In the genomic region with DNA sequence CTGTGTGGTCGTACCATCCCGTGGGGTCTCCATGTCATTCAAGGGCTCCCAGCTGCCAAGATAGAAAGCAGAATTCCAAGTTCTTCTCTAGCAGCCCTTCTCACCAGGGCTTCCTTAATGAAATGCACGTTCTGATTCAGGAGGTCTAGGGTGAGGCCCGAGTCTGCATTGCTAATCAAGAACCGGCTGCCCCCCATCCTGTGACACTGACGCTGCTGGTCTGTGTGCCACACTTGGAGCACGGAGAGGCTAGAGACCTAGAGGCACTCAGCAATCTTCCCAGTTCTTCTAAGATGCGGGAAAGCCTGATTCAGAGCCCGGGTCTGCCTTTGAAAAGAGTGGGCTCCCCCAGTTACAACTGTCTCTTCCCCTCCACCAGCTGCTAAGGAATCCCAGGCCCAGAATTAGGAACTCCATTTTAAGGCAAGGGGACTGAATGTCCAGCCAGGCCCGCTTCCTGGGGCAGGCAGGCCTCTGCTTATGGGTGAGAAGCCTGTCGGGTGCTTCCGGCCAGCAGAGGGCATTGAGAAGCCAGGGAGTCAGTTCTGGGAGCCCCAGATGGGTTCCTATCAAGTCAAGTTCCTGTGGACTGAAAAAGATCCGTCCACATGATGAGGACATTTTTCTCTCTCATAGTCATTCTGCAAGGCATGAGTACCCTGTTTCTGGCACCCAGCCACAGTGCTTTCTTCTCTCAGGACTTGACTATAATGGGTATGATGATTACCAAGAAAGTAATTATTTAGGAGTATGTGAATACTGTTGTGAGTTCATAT, we compare ENCODE assay signal across 8 cellular contexts.
A peak's percentile ranks its signal among the peaks of the same experiment; 100 is the strongest.
DNase-seq lines count a peak whose midpoint lies in the region; ATAC-seq, FAIRE-seq and TF ChIP-seq lines count a peak whose summit lies in the region.

No MANE protein-coding gene starts in this region.

- no peaks in the 10 kb centered on the region for H4K20me1 ChIP-seq in H1 (replicated peaks in 1 of 2; ENCODE audit: control insufficient read depth in 1 of 2, insufficient read depth in 2 of 2, low read length in 2 of 2)

- peaks cover 0 to 7% (median under 1%) of the 10 kb centered on the region in 4 experiments; a peak in 2 of 7 replicates for H3K4me1 ChIP-seq in H1 (replicated peaks in 1 of 4; ENCODE audit: control insufficient read depth in 3 of 4, insufficient read depth in 4 of 4, low read length in 3 of 4)
- H3K4me1 ChIP-seq in lung (ENCODE audit: control insufficient read depth in 2 of 2, insufficient read depth in 2 of 2, low read length in 2 of 2), result peaks cover 0 to 1% of the 10 kb centered on the region in 2 donors

- no peak overlapping the region for H4K5ac ChIP-seq in H1 (ENCODE audit: insufficient read length, low read depth, low read length)

- TF ChIP-seq CTCF in H1 (IDR thresholded peaks at IDR 0.05; ENCODE audit: control extremely low read depth in 1 of 3, insufficient read depth in 1 of 3, low read depth in 1 of 3, low read length in 3 of 3) (peak; percentile 55 to 70 (median 59)), lung (IDR thresholded peaks at IDR 0.05; ENCODE audit: control extremely low read depth, extremely low read depth) (peak; percentile 13), GM13977 (IDR thresholded peaks at IDR 0.05; ENCODE audit: extremely low read depth, insufficient read depth, missing control alignments) (no peak)

- no peak overlapping the region for H2BK120ac ChIP-seq in H1 (replicated peaks; ENCODE audit: low read depth, low read length)

- H3K23me2 ChIP-seq in H1 (ENCODE audit: low read depth, low read length), result no peaks in the 10 kb centered on the region; the same call in 1 of the 2 replicates

- DNase-seq in NCI-H2171 treated with DMSO at 0.1 percent for 48 hours (lab: John Stamatoyannopoulos, UW) (peak; percentile 49), NCI-H2171 (lab: John Stamatoyannopoulos, UW) (no peak), NCI-H82 treated with DMSO at 0.1 percent for 48 hours (lab: John Stamatoyannopoulos, UW; ENCODE audit: unreplicated experiment) (peak; percentile 34), H1 (ENCODE audit: low read depth in 1 of 2, low spot score in 2 of 2) (peak; percentile 34 to 64), lung (ENCODE audit: low spot score) (peak; percentile 65), GM13977 (ENCODE audit: low spot score) (no peak), NCI-H2227 (lab: John Stamatoyannopoulos, UW; ENCODE audit: unreplicated experiment) (no peak)
- no peak for DNase-seq in stimulated activated CD4-positive, alpha-beta T cell treated with anti-CD3 and anti-CD28 coated beads, Interleukin-4, amount 100 ng/mL, for 1 hour

- no peak for TF ChIP-seq POLR2A in H1 (IDR thresholded peaks at IDR 0.05; ENCODE audit: control extremely low read depth in 1 of 2, low read depth in 2 of 2, low read length in 2 of 2)

- H3K9me3 ChIP-seq in H1 (ENCODE audit: insufficient read depth in 2 of 2, low read depth in 1 of 2, low read length in 1 of 2), result peaks cover 0 to 15% of the 10 kb centered on the region in 2 experiments; a peak in 2 of 4 replicates
- H3K9me3 ChIP-seq in lung (ENCODE audit: control insufficient read depth in 2 of 2, insufficient read depth in 1 of 2, low read length in 1 of 2), result no peaks in the 10 kb centered on the region

- no peak overlapping the region for H3K56ac ChIP-seq in H1 (replicated peaks; ENCODE audit: insufficient read length, low read depth, low read length)

- H3K9ac ChIP-seq in H1 (replicated peaks in 1 of 4; ENCODE audit: extremely low read depth in 1 of 4, low read depth in 3 of 4, low read length in 3 of 4), result no peak overlapping the region

- POLR2A ChIA-PET in H1 (lab: Charles Lee; ENCODE audit: partially characterized antibody), result no interaction called here

- CTCF ChIA-PET in H1 (lab: Charles Lee; ENCODE audit: partially characterized antibody), result interaction anchor here (1.0 to 2.4 kb wide), 4 partner anchors 25 to 198 kb away, joined by 3 to 8 read pairs (median 6); no protein-coding TSS in a partner anchor

- H2BK5ac ChIP-seq in H1 (ENCODE audit: low read depth, low read length), result no peak overlapping the region

- no peak for FAIRE-seq in H1 (lab: Jason Lieb, UNC)

- no peak overlapping the region for H2BK12ac ChIP-seq in H1 (ENCODE audit: low read depth, low read length)

- H3K27me3 ChIP-seq in H1 (replicated peaks in 1 of 4; ENCODE audit: control insufficient read depth in 3 of 4, extremely low read depth in 1 of 4, insufficient read depth in 3 of 4, low read length in 3 of 4) (no peaks in the 10 kb centered on the region), lung (ENCODE audit: control insufficient read depth, insufficient read depth) (no peaks in the 10 kb centered on the region)

- H3K4ac ChIP-seq in H1 (replicated peaks; ENCODE audit: insufficient read length, low read depth, low read length), result no peak overlapping the region

- H3K4me3 ChIP-seq in H1 (ENCODE audit: extremely low read depth in 1 of 4, insufficient read depth in 2 of 4, low read depth in 3 of 4, low read length in 4 of 4), result no peak overlapping the region
- H3K4me3 ChIP-seq in lung, result no peak overlapping the region

- no peaks in the 10 kb centered on the region for H3K79me2 ChIP-seq in H1 (ENCODE audit: control insufficient read depth in 1 of 2, insufficient read depth in 2 of 2, low read length in 2 of 2)

- H3K23ac ChIP-seq in H1 (ENCODE audit: insufficient read length), result no peak overlapping the region

- H2AFZ ChIP-seq in H1 (ENCODE audit: low read length), result peak overlapping the region; percentile 41

- peak; percentile 60 for ATAC-seq in lung (ENCODE audit: insufficient read depth, low FRiP score)

- no peak overlapping the region for H3K4me2 ChIP-seq in H1 (ENCODE audit: insufficient read depth in 1 of 2, low read depth in 2 of 2, low read length in 2 of 2)

- TF ChIP-seq RAD21 in H1 (IDR thresholded peaks at IDR 0.05 in 1 of 2, conservative IDR thresholded peaks at IDR 0.05 in 1 of 2; ENCODE audit: low read depth in 2 of 2, low read length in 2 of 2), result peak; percentile 54 to 61

- H3K36me3 ChIP-seq in H1 (ENCODE audit: control insufficient read depth in 2 of 4, insufficient read depth in 4 of 4, low read length in 3 of 4) (peaks cover 0 to 7% (median 0%) of the 10 kb centered on the region in 4 experiments; a peak in 2 of 8 replicates), lung (ENCODE audit: control insufficient read depth in 2 of 2, insufficient read depth in 2 of 2, low read length in 2 of 2) (no peaks in the 10 kb centered on the region)

- H3K27ac ChIP-seq in H1 (ENCODE audit: low read depth, low read length) (no peak overlapping the region), lung (ENCODE audit: low read depth in 1 of 2, low read length in 1 of 2) (no peak overlapping the region)

- 71% methylated on average over 13 of the region's 13 CpGs; no CpG with 5 or more reads in 1 of the 2 experiments for WGBS in H1 (ENCODE audit: extremely low coverage in 1 of 2, insufficient coverage in 1 of 2, insufficient read length in 1 of 2, insufficient replicate concordance in 2 of 2, low coverage in 1 of 2, low lambda C conversion rate in 2 of 2, missing lambda C conversion rate in 1 of 2), 2 experiments
- WGBS in lung, 2 donors, result 68 to 79% methylated on average over 13 of the region's 13 CpGs

- H3K14ac ChIP-seq in H1 (ENCODE audit: insufficient read length), result no peak overlapping the region

- H4K91ac ChIP-seq in H1 (replicated peaks; ENCODE audit: insufficient read length, low read length), result no peak overlapping the region

- TF ChIP-seq EP300 in H1 (IDR thresholded peaks at IDR 0.05; ENCODE audit: borderline replicate concordance in 1 of 2, low read depth in 2 of 2, low read length in 2 of 2), result no peak

- no peak overlapping the region for H4K8ac ChIP-seq in H1 (ENCODE audit: extremely low read depth, insufficient read depth, low read length)

- H3K18ac ChIP-seq in H1 (ENCODE audit: extremely low read depth, low read length), result no peak overlapping the region

- H3K79me1 ChIP-seq in H1 (ENCODE audit: low read depth, low read length), result no peaks in the 10 kb centered on the region

- no peak overlapping the region for H2BK20ac ChIP-seq in H1 (ENCODE audit: low read length)

- H2AK5ac ChIP-seq in H1 (ENCODE audit: low read depth, low read length), result 0 out of 2 replicates have a peak overlapping the region, but pooled peaks have one; percentile 58

- in situ Hi-C loops in GM13977 (cut with MboI; ENCODE audit: low pct_unique_long_range_greater_than_20kb, low sequenced_read_pairs, unreplicated experiment), result no loop called here

- H2BK15ac ChIP-seq in H1 (ENCODE audit: low read length), result no peak overlapping the region

TF ChIP-seq in H1, 55 proteins besides CTCF, POLR2A, EP300 and RAD21:
- TF ChIP-seq TAF1 (IDR thresholded peaks at IDR 0.05; ENCODE audit: low read depth, low read length), result no peak
- TF ChIP-seq YY1 (IDR thresholded peaks at IDR 0.05; ENCODE audit: low read depth, low read length), result peak; percentile 52; the same call in 1 of the 2 replicates
- TF ChIP-seq BCL11A (IDR thresholded peaks at IDR 0.05; ENCODE audit: low read depth in 2 of 2, low read length in 2 of 2), result no peak
- no peak for TF ChIP-seq JUND (IDR thresholded peaks at IDR 0.05; ENCODE audit: low read length)
- TF ChIP-seq, protein P1, sequence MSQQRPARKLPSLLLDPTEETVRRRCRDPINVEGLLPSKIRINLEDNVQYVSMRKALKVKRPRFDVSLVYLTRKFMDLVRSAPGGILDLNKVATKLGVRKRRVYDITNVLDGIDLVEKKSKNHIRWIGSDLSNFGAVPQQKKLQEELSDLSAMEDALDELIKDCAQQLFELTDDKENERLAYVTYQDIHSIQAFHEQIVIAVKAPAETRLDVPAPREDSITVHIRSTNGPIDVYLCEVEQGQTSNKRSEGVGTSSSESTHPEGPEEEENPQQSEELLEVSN (IDR thresholded peaks at IDR 0.05), result no peak
- no peak for TF ChIP-seq FOSL1 (IDR thresholded peaks at IDR 0.05; ENCODE audit: insufficient read depth, low read depth, low read length)
- TF ChIP-seq TAF7 (optimal IDR thresholded peaks at IDR 0.05; ENCODE audit: borderline replicate concordance, low read depth, low read length), result no peak

Comparison
In these comparisons a context has a peak if more than half of its experiments do, and no peak if none do; other contexts are left out.
1. DNase-seq: peak in NCI-H2171 treated with DMSO at 0.1 percent for 48 hours (single experiment), NCI-H82 treated with DMSO at 0.1 percent for 48 hours (single experiment), H1 (2 of 2) and lung (single experiment); none in NCI-H2171 (single experiment), GM13977 (single experiment), stimulated activated CD4-positive, alpha-beta T cell treated with anti-CD3 and anti-CD28 coated beads, Interleukin-4, amount 100 ng/mL, for 1 hour (single experiment) and NCI-H2227 (single experiment).